Comparison of ENCODE assay signal across 8 cellular contexts in the genomic region with DNA sequence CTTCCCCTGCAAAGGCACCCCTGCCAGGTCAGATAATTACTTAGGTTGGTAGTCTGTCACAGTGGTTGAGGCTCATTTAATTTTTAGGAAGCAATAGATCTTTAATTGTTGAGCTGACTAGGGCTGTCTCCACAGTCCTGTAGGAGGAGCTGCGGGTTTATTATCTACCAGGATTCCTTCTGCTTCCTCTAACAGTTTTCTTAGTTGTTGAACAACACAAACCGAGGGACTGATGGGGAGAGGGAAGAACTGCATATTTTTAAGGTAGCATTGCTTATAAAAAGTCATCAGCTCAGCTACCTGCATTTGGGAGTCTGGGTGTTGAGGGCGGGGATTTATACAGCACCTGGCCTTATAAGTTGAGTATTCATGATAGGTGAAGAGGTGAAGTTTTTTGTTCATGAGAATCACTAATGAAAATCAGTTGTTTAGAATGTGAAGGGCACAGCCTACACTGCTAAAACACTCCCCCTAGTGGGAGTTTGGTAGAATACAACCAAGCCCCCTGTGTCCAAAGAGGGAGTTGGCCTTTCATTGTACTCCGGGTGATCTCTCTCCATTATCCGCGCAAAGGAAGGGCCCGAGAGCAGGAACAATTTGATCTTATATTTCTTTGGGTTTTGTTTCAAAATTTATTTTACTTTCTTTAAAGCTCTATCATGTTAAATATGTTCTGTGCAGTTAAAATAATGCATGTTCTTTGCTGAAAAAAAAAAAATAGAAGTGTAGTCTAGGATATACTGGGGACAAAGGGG.
DNase-seq lines count a peak whose midpoint lies in the region; ATAC-seq and TF ChIP-seq lines count a peak whose summit lies in the region.

No MANE protein-coding gene starts in this region.

- ATAC-seq in CD8-positive, alpha-beta T cell, result peak; percentile 88
- ATAC-seq in GM21390 (IDR thresholded peaks at IDR 0.05; ENCODE audit: unreplicated experiment), result peak; percentile 43
- no peak for ATAC-seq in HG03378 (IDR thresholded peaks at IDR 0.05; ENCODE audit: unreplicated experiment)

- peak overlapping the region; percentile 90 for H3K27ac Mint-ChIP-seq in CD8-positive, alpha-beta T cell

- intact Hi-C loops in CD8-positive, alpha-beta T cell (cut with DNase I, micrococcal nuclease), result loop anchor here (1.0 to 10.0 kb wide), 11 partner anchors 137 to 686 kb away; a partner anchor contains a TSS

- no peak overlapping the region for H3K4me3 Mint-ChIP-seq in CD8-positive, alpha-beta T cell

- H3K36me3 ChIP-seq in CD8-positive, alpha-beta T cell (ENCODE audit: insufficient read depth, low read length), result peaks cover 16% of the 10 kb centered on the region
- no peaks in the 10 kb centered on the region for H3K36me3 ChIP-seq in ectodermal cell (ENCODE audit: control insufficient read depth, insufficient read depth, low read length)
- peaks cover 34 to 38% of the 10 kb centered on the region in 2 donors for H3K36me3 ChIP-seq in stomach smooth muscle (ENCODE audit: control insufficient read depth in 2 of 2, insufficient read depth in 2 of 2, low read length in 2 of 2)

- H3K27ac ChIP-seq in CD8-positive, alpha-beta T cell (ENCODE audit: low read depth, low read length), result no peak overlapping the region
- H3K27ac ChIP-seq in ectodermal cell (ENCODE audit: insufficient read depth, low read depth, low read length, poor library complexity, severe bottlenecking) (peak overlapping the region; percentile 62), stomach smooth muscle (ENCODE audit: low read length) (peak overlapping the region; percentile 41)

- no peaks in the 10 kb centered on the region for H3K27me3 ChIP-seq in CD8-positive, alpha-beta T cell (ENCODE audit: insufficient read depth, low read length)
- H3K27me3 ChIP-seq in ectodermal cell (ENCODE audit: control insufficient read depth, insufficient read depth, low read length, poor library complexity, severe bottlenecking) (no peaks in the 10 kb centered on the region), stomach smooth muscle (ENCODE audit: control insufficient read depth in 1 of 2, insufficient read depth in 2 of 2, low read length in 2 of 2) (no peaks in the 10 kb centered on the region)

- H3K9me3 ChIP-seq in CD8-positive, alpha-beta T cell (ENCODE audit: low read length), result no peaks in the 10 kb centered on the region
- H3K9me3 ChIP-seq in ectodermal cell (ENCODE audit: control insufficient read depth, low read length) (no peaks in the 10 kb centered on the region), stomach smooth muscle (ENCODE audit: control insufficient read depth in 2 of 2, low read length in 2 of 2) (no peaks in the 10 kb centered on the region)

- peak overlapping the region in 1 of 2 donors; percentile 10 for H3K9ac ChIP-seq in stomach smooth muscle (ENCODE audit: low read length in 2 of 2)

- no peaks in the 10 kb centered on the region for H3K4me1 ChIP-seq in CD8-positive, alpha-beta T cell (ENCODE audit: insufficient read depth, low read length)
- peaks cover 22% of the 10 kb centered on the region for H3K4me1 ChIP-seq in ectodermal cell (ENCODE audit: control insufficient read depth, insufficient read depth, low read length)
- peaks cover 16% of the 10 kb centered on the region for H3K4me1 ChIP-seq in stomach smooth muscle (ENCODE audit: control insufficient read depth, insufficient read depth, low read length)

- H3K27me3 Mint-ChIP-seq in CD8-positive, alpha-beta T cell (ENCODE audit: low read depth), result no peaks in the 10 kb centered on the region

- no peaks in the 10 kb centered on the region for H3K9me3 Mint-ChIP-seq in CD8-positive, alpha-beta T cell

- H3K36me3 Mint-ChIP-seq in CD8-positive, alpha-beta T cell, result peaks cover 67% of the 10 kb centered on the region

- DNase-seq in CD8-positive, alpha-beta T cell, result peak in 5 of 7 experiments; percentile 8 to 62 (median 35)
- peak; percentile 91 for DNase-seq in NCI-H2029 (lab: John Stamatoyannopoulos, UW)
- DNase-seq in UCSD-AML1 (lab: John Stamatoyannopoulos, UW; ENCODE audit: unreplicated experiment), result peak; percentile 29
- DNase-seq in lung microvascular endothelial cell (ENCODE audit: low read depth in 2 of 2), result peak; percentile 63 to 77

- TF ChIP-seq CTCF in CD8-positive, alpha-beta T cell (IDR thresholded peaks at IDR 0.05), result peak; percentile 91

- 28 to 31% methylated on average over 3 to 7 of the region's 7 CpGs for WGBS in ectodermal cell, 2 experiments

- CTCF ChIA-PET in CD8-positive, alpha-beta T cell (lab: Charles Lee), result interaction anchor here (0.6 to 7.0 kb wide), 39 partner anchors 9 to 692 kb away, joined by 3 to 51 read pairs (median 4); no protein-coding TSS in a partner anchor

- POLR2A ChIA-PET in CD8-positive, alpha-beta T cell (lab: Charles Lee), result no interaction called here

- H3K4me1 Mint-ChIP-seq in CD8-positive, alpha-beta T cell (ENCODE audit: low read depth), result peaks cover 15% of the 10 kb centered on the region

- no peak overlapping the region for H3K4me3 ChIP-seq in CD8-positive, alpha-beta T cell (ENCODE audit: low read depth, low read length)
- H3K4me3 ChIP-seq in ectodermal cell (ENCODE audit: insufficient read depth, low read depth, low read length) (no peak overlapping the region), stomach smooth muscle (ENCODE audit: low read length in 2 of 2) (no peak overlapping the region)

Comparison
In these comparisons a context has a peak if more than half of its experiments do, and no peak if none do; other contexts are left out.
1. DNase-seq: peak in every context shown above with its lines; median percentile 91 in NCI-H2029; 70 in lung microvascular endothelial cell; 35 in CD8-positive, alpha-beta T cell; 29 in UCSD-AML1.